ENCODE assay signal across 10 cellular contexts in the genomic region with DNA sequence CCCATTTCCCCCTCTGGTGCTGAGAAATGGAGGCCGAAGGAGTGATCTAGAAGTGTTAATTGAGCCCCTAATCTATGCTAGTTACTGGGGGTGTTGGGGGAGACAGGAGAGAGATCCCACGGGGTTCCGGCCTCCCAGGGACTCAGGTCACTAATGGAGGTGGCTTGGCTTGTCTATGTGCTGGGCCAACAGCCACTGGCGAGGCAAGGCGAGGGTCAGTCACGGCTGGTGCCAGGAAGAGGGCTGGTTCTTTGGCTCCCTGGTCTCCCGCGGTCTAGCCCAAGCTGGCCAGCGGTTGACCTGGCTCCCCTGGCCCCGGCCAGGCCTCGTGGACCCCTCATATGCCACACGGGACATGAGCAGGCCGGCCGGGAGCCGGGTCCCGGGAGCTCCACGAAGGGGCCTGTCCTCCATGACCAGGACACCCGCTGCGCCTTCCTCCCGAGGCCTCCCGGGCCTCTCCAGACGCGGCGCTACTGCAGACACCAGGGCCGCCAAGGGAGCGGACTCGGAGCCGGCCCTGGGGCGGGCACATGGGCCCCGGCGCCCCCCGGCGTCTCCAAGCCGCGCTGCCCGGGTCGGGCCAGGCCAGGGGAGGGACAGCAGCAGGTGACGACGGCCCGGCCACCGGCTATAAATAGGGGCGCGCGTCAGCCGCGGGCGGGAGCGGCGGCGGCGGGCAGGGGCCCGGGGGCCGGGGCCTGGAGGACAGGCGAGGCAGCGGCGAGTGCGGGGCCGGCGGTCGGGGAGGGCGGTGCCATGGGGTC. TPM values are rescaled to one million over a fixed set of nuclear protein-coding genes. Genes with fewer than 3 reads are reported as not detected.
A peak's percentile ranks its signal among the peaks of the same experiment; 100 is the strongest.
DNase-seq lines count a peak whose midpoint lies in the region; ATAC-seq and TF ChIP-seq lines count a peak whose summit lies in the region.
"Had no signal": no experiment of that assay in that cellular context is flagged by ENCODE, and none has a peak within 500 bp of the region (broad histone marks: within the 10 kb centered on the region; RNA-seq: fewer than 3 reads in every experiment).

ALPK3 (plus strand) TSS at position 663 of the 767 bp plus-strand sequence; CDS start at position 760, 97 bp downstream.

- H3K36me3 Mint-ChIP-seq in osteocyte (ENCODE audit: unreplicated experiment): no peaks in the 10 kb centered on the region

- no peak within 1 kb of the TSS for H3K4me3 ChIP-seq in BLaER1 treated with 17β-estradiol and CSF1 and Interleukin-3, amounts not matched to agents 10 nM and 100 nM

- H4K20me1 ChIP-seq in BLaER1 treated with 17β-estradiol and CSF1 and Interleukin-3, amounts not matched to agents 10 nM and 100 nM: no peaks in the 10 kb centered on the region

- H3K4me1 ChIP-seq in BLaER1 treated with 17β-estradiol and CSF1 and Interleukin-3, amounts not matched to agents 10 nM and 100 nM: peaks cover 12 to 29% (median 24%) of the 10 kb centered on the region in 10 experiments

- DNase-seq in left cardiac atrium: peak; percentile 76
- no peak for DNase-seq in osteocyte (ENCODE audit: extremely low spot score, unreplicated experiment)
- DNase-seq in NCI-H2107 (lab: John Stamatoyannopoulos, UW): no peak
- no peak for DNase-seq in cerebellum (ENCODE audit: low spot score)
- DNase-seq: COR-L47, NCI-H1105 had no signal

- no peaks in the 10 kb centered on the region for H3K36me3 ChIP-seq in BLaER1 treated with 17β-estradiol and CSF1 and Interleukin-3, amounts not matched to agents 10 nM and 100 nM

- no peaks in the 10 kb centered on the region for H3K27me3 ChIP-seq in BLaER1 treated with 17β-estradiol and CSF1 and Interleukin-3, amounts not matched to agents 10 nM and 100 nM

- H3K4me2 ChIP-seq in BLaER1 treated with 17β-estradiol and CSF1 and Interleukin-3, amounts not matched to agents 10 nM and 100 nM: peak within 1 kb of the TSS; percentile 23 to 52 (median 44); a peak in 20 of 22 replicates

- ATAC-seq in left cardiac atrium (peak; percentile 68 to 81), GM18867 (IDR thresholded peaks at IDR 0.05; ENCODE audit: unreplicated experiment) (no peak), GM19035 (IDR thresholded peaks at IDR 0.05; ENCODE audit: unreplicated experiment) (no peak)

- H3K27me3 Mint-ChIP-seq in osteocyte (ENCODE audit: unreplicated experiment): no peaks in the 10 kb centered on the region

- no peak within 1 kb of the TSS for H3K4me3 Mint-ChIP-seq in osteocyte (ENCODE audit: unreplicated experiment)

- intact Hi-C loops in left cardiac atrium (cut with DNase I): loop anchor here in 1 of 2 donors (5.0 kb wide), 1 partner anchor 65 kb away; no protein-coding TSS in a partner anchor

- no peak for TF ChIP-seq CTCF in VCaP (conservative IDR thresholded peaks at IDR 0.05)
- no peak for TF ChIP-seq CTCF in osteocyte (IDR thresholded peaks at IDR 0.05)

- peak within 1 kb of the TSS; percentile 43 for H3K27ac Mint-ChIP-seq in osteocyte (ENCODE audit: unreplicated experiment)

- peak within 1 kb of the TSS in 6 of 11 experiments; percentile 6 to 59 (median 31); a peak in 8 of 22 replicates for H3K27ac ChIP-seq in BLaER1 treated with 17β-estradiol and CSF1 and Interleukin-3, amounts not matched to agents 10 nM and 100 nM
- H3K27ac ChIP-seq in VCaP: peak within 1 kb of the TSS; percentile 52

- H3K9ac ChIP-seq in BLaER1 treated with 17β-estradiol and CSF1 and Interleukin-3, amounts not matched to agents 10 nM and 100 nM: no peak within 1 kb of the TSS

- peaks cover 12% of the 10 kb centered on the region for H3K4me1 Mint-ChIP-seq in osteocyte (ENCODE audit: unreplicated experiment)

- no peaks in the 10 kb centered on the region for H3K9me3 Mint-ChIP-seq in osteocyte (ENCODE audit: unreplicated experiment)

- H3K9me3 ChIP-seq in BLaER1 treated with 17β-estradiol and CSF1 and Interleukin-3, amounts not matched to agents 10 nM and 100 nM (replicated peaks in 1 of 11): peaks cover 0 to 4% (median 0%) of the 10 kb centered on the region in 11 experiments; a peak in 2 of 22 replicates

RNA-seq across cellular contexts. Expression of gene ALPK3, which starts in this region (rescaled TPM):
- 10 to 100 TPM; 59.9 to 75.7 TPM for total RNA-seq in left cardiac atrium
- 0.27 and 0.37 TPM in 2 replicates for total RNA-seq in osteocyte
- 2.3 TPM for total RNA-seq in cerebellum

Comparison
In these comparisons a context has a peak if more than half of its experiments do, and no peak if none do; other contexts are left out.
1. RNA of gene ALPK3 (total RNA-seq): 59.9 to 75.7 TPM in left cardiac atrium; 2.3 TPM in cerebellum (single experiment) and 0.27 to 0.37 TPM in osteocyte; every median in the first group is over 10 times any median in the second.
2. ATAC-seq: peak in left cardiac atrium (2 of 2); none in GM18867 (single experiment) and GM19035 (single experiment).